Comparison of ENCODE assay signal across 8 cellular contexts in genomic region chr1:26275580-26276431, GRCh38. TPM values are rescaled to one million over a fixed set of nuclear protein-coding genes. Genes with fewer than 3 reads are reported as not detected.
DNase-seq lines count a peak whose midpoint lies in the region; ATAC-seq, FAIRE-seq and TF ChIP-seq lines count a peak whose summit lies in the region.

No MANE protein-coding gene starts in this region.

- H3K4me1 ChIP-seq in BLaER1: peaks cover 50% of the 10 kb centered on the region
- H3K4me1 ChIP-seq in duodenal mucosa (ENCODE audit: control insufficient read depth in 1 of 2, insufficient read depth in 2 of 2, low read length in 2 of 2): peaks cover 44 to 52% of the 10 kb centered on the region in 2 donors
- H3K4me1 ChIP-seq in lower lobe of right lung: peaks cover 54% of the 10 kb centered on the region

- H3K9me3 ChIP-seq in BLaER1 (no peaks in the 10 kb centered on the region), duodenal mucosa (ENCODE audit: control insufficient read depth in 1 of 2, low read length in 2 of 2) (no peaks in the 10 kb centered on the region), lower lobe of right lung (no peaks in the 10 kb centered on the region)

- no peak for FAIRE-seq in H54 (lab: Jason Lieb, UNC)

- no peaks in the 10 kb centered on the region for H3K27me3 ChIP-seq in BLaER1
- H3K27me3 ChIP-seq in duodenal mucosa (ENCODE audit: control insufficient read depth in 1 of 2, insufficient read depth in 2 of 2, low read length in 2 of 2): no peaks in the 10 kb centered on the region
- H3K27me3 ChIP-seq in lower lobe of right lung (ENCODE audit: low read depth): no peaks in the 10 kb centered on the region

- H3K36me3 ChIP-seq in BLaER1: peaks cover 72% of the 10 kb centered on the region
- peaks cover 7 to 21% of the 10 kb centered on the region in 2 donors for H3K36me3 ChIP-seq in duodenal mucosa (ENCODE audit: control insufficient read depth in 1 of 2, insufficient read depth in 2 of 2, low read length in 2 of 2)
- H3K36me3 ChIP-seq in lower lobe of right lung: peaks cover 14% of the 10 kb centered on the region

- H3K9ac ChIP-seq in BLaER1: 0 out of 2 replicates have a peak overlapping the region, but pooled peaks have one; percentile 44
- peak overlapping the region; percentile 35 to 39 for H3K9ac ChIP-seq in duodenal mucosa (ENCODE audit: low read depth in 1 of 2, low read length in 2 of 2)

- H3K4me2 ChIP-seq in BLaER1: 0 out of 2 replicates have a peak overlapping the region, but pooled peaks have one; percentile 3

- H3K4me3 ChIP-seq in BLaER1 (no peak overlapping the region), duodenal mucosa (ENCODE audit: low read depth in 1 of 2, low read length in 2 of 2) (peak overlapping the region in 1 of 2 donors; percentile 0), lower lobe of right lung (peak overlapping the region; percentile 16)

- peak; percentile 74 for TF ChIP-seq CTCF in lower lobe of right lung (IDR thresholded peaks at IDR 0.05)

- H4K20me1 ChIP-seq in BLaER1: peaks cover 7% of the 10 kb centered on the region; the same call in 1 of the 2 replicates

- intact Hi-C loops in lower lobe of right lung (cut with DNase I): no loop called here

- TF ChIP-seq POLR2A in H54 (IDR thresholded peaks at IDR 0.05; ENCODE audit: low read depth, low read length): no peak

- peak; percentile 78 to 83 for ATAC-seq in lower lobe of right lung
- no peak for ATAC-seq in HG03520 (IDR thresholded peaks at IDR 0.05; ENCODE audit: unreplicated experiment)

- H3K27ac ChIP-seq in BLaER1: peak overlapping the region; percentile 0; the same call in 1 of the 2 replicates
- peak overlapping the region; percentile 49 for H3K27ac ChIP-seq in duodenal mucosa (ENCODE audit: low read depth, low read length)
- H3K27ac ChIP-seq in lower lobe of right lung: peak overlapping the region; percentile 96

- DNase-seq in H54 (ENCODE audit: insufficient read length, low spot score): peak; percentile 62
- peak; percentile 37 for DNase-seq in NCI-H526 treated with DMSO at 0.1 percent for 48 hours (lab: John Stamatoyannopoulos, UW)
- peak; percentile 71 to 74 for DNase-seq in activated CD4-positive, alpha-beta T cell treated with anti-CD3 and anti-CD28 coated beads, Interleukin-2, amount 50 U/mL, for 4 hours
- DNase-seq in lower lobe of right lung: peak; percentile 86
- DNase-seq in stimulated activated CD4-positive, alpha-beta T cell treated with anti-CD3 and anti-CD28 coated beads, Interleukin-4, amount 100 ng/mL, for 24 hours: peak; percentile 82

RNA-seq across cellular contexts. Expression of gene SH3BGRL3, which starts 4.1 kb away (rescaled TPM):
- 204 TPM for total RNA-seq in lower lobe of right lung

RNA-seq across cellular contexts. Expression of gene UBXN11, which starts 30.6 kb away (rescaled TPM):
- 65.1 TPM for total RNA-seq in lower lobe of right lung

RNA-seq across cellular contexts. Expression of gene CEP85, which starts 41.8 kb away (rescaled TPM):
- total RNA-seq in lower lobe of right lung: 10.2 TPM

RNA-seq across cellular contexts. Expression of gene CD52, which starts 42.0 kb away (rescaled TPM):
- total RNA-seq in lower lobe of right lung: 541 TPM

Comparison
In these comparisons a context has a peak if more than half of its experiments do, and no peak if none do; other contexts are left out.
1. H3K27ac ChIP-seq: peak in every context shown above with its lines; median percentile 96 in lower lobe of right lung; 49 in duodenal mucosa; 0 in BLaER1.